ENCODE assay signal across 22 cellular contexts in the genomic region with DNA sequence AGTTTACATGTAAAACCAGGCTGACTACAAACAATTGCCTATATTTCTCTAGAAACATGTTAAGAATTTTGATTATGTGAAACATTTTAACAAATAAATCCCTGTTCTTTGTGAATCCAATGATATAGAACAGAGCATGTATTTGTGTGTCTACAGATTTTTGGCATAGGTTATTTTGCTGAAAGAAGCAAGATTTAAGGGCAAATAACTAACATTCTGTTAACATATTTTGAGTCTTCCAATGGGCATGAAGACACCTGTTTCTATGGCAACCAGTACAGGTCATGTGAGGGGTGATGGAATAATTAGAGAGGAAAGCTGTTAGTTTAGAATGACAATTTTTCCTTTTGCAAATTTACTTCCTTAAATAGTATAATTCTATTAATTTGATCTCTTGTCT. TPM values are rescaled to one million over a fixed set of nuclear protein-coding genes. Genes with fewer than 3 reads are reported as not detected.
DNase-seq lines count a peak whose midpoint lies in the region; ATAC-seq and TF ChIP-seq lines count a peak whose summit lies in the region.
"Had no signal": no experiment of that assay in that cellular context is flagged by ENCODE, and none has a peak within 500 bp of the region (broad histone marks: within the 10 kb centered on the region; RNA-seq: fewer than 3 reads in every experiment).

No MANE protein-coding gene starts in this region.

- peaks cover 0 to 32% of the 10 kb centered on the region in 2 donors for H3K4me1 ChIP-seq in right atrium auricular region
- H3K4me1 ChIP-seq in right cardiac atrium (ENCODE audit: control insufficient read depth, insufficient read depth, low read length), result peaks cover 3% of the 10 kb centered on the region
- H3K4me1 ChIP-seq in fibroblast of lung (ENCODE audit: control insufficient read depth, extremely low read depth, insufficient read depth, low read length), result peaks cover 12% of the 10 kb centered on the region
- H3K4me1 ChIP-seq in spleen, result peaks cover 0 to 20% (median 0%) of the 10 kb centered on the region in 6 donors
- H3K4me1 ChIP-seq: body of pancreas, gastroesophageal sphincter had no signal

- peaks cover 0 to 4% of the 10 kb centered on the region in 2 donors for H3K9me3 ChIP-seq in right atrium auricular region
- no peaks in the 10 kb centered on the region for H3K9me3 ChIP-seq in right cardiac atrium (ENCODE audit: control insufficient read depth, low read length)
- H3K9me3 ChIP-seq in fibroblast of lung (ENCODE audit: control insufficient read depth, insufficient read depth, low read depth, low read length), result no peaks in the 10 kb centered on the region
- H3K9me3 ChIP-seq in spleen, result peaks cover 0 to 4% (median 0%) of the 10 kb centered on the region in 8 donors
- H3K9me3 ChIP-seq: body of pancreas, gastroesophageal sphincter, sigmoid colon, upper lobe of left lung had no signal

- no peaks in the 10 kb centered on the region for H3K27me3 ChIP-seq in right atrium auricular region
- H3K27me3 ChIP-seq in right cardiac atrium (ENCODE audit: control insufficient read depth, insufficient read depth), result no peaks in the 10 kb centered on the region
- H3K27me3 ChIP-seq in fibroblast of lung (ENCODE audit: control insufficient read depth, insufficient read depth, low read length), result no peaks in the 10 kb centered on the region
- no peaks in the 10 kb centered on the region for H3K27me3 ChIP-seq in spleen (replicated peaks in 1 of 7)
- H3K27me3 ChIP-seq: body of pancreas, gastroesophageal sphincter, sigmoid colon, upper lobe of left lung had no signal

- TF ChIP-seq CTCF in right atrium auricular region (IDR thresholded peaks at IDR 0.05) (no peak), fibroblast of lung (conservative IDR thresholded peaks at IDR 0.05 in 1 of 2, IDR thresholded peaks at IDR 0.05 in 1 of 2; ENCODE audit: low read depth in 1 of 2, low read length in 2 of 2) (no peak), spleen (IDR thresholded peaks at IDR 0.05 in 8 of 11, conservative IDR thresholded peaks at IDR 0.05 in 3 of 11) (no peak)

- H3K36me3 ChIP-seq in right atrium auricular region, result no peaks in the 10 kb centered on the region
- H3K36me3 ChIP-seq in fibroblast of lung (ENCODE audit: control insufficient read depth, insufficient read depth, low read length), result no peaks in the 10 kb centered on the region
- H3K36me3 ChIP-seq in spleen, result peaks cover 0 to 4% (median 0%) of the 10 kb centered on the region in 6 donors
- H3K36me3 ChIP-seq: gastroesophageal sphincter, sigmoid colon, upper lobe of left lung had no signal

- H3K4me3 ChIP-seq in right atrium auricular region (no peak overlapping the region), right cardiac atrium (ENCODE audit: low read length) (no peak overlapping the region), fibroblast of lung (replicated peaks in 1 of 4; ENCODE audit: control extremely low read depth in 1 of 4, insufficient read depth in 1 of 4, low read depth in 3 of 4, low read length in 4 of 4) (no peak overlapping the region), spleen (no peak overlapping the region)
- H3K4me3 ChIP-seq: body of pancreas, gastroesophageal sphincter, sigmoid colon, upper lobe of left lung had no signal

- H2AFZ ChIP-seq in fibroblast of lung (ENCODE audit: low read length), result no peak overlapping the region

- no peak for ATAC-seq in right cardiac atrium
- no peak for ATAC-seq in HG02571 (IDR thresholded peaks at IDR 0.05; ENCODE audit: unreplicated experiment)
- ATAC-seq: gastroesophageal sphincter, T-helper 17 cell had no signal

- H3K9ac ChIP-seq in fibroblast of lung (ENCODE audit: insufficient read depth, low read length), result no peak overlapping the region
- H3K9ac ChIP-seq: KMS-11 had no signal

- H3K4me2 ChIP-seq in fibroblast of lung (ENCODE audit: extremely low read depth, insufficient read depth, low read length), result peak overlapping the region; percentile 8
- H3K4me2 ChIP-seq: KMS-11 had no signal

- DNase-seq in right atrium auricular region (ENCODE audit: low spot score) (no peak), right cardiac atrium (no peak), fibroblast of lung (ENCODE audit: low read depth in 2 of 2) (no peak), spleen (no peak), NOMO-1 (lab: John Stamatoyannopoulos, UW; ENCODE audit: unreplicated experiment in 2 of 2) (no peak)
- DNase-seq: activated CD4-positive, alpha-beta T cell treated with anti-CD3 and anti-CD28 coated beads, Interleukin-2, amount 50 U/mL, for 48 hours; activated naive CD4-positive, alpha-beta T cell treated with anti-CD3 and anti-CD28 coated beads, Interleukin-2, amount 10 ng/mL, durations not matched to agents 7 days and 5 days; activated T-cell treated with anti-CD3 and anti-CD28 coated beads, Interleukin-2, amount 50 U/mL, for 1 hour; body of pancreas; CD4-positive, alpha-beta T cell; NCI-H1048; NCI-H2029 treated with DMSO at 0.1 percent for 48 hours; SHP77; sigmoid colon; stimulated activated CD4-positive, alpha-beta T cell treated with anti-CD3 and anti-CD28 coated beads, Interleukin-1b, Interleukin-23, amount 100 ng/mL, for 48 hours; T-helper 17 cell; upper lobe of left lung had no signal

- no peaks in the 10 kb centered on the region for H4K20me1 ChIP-seq in fibroblast of lung (ENCODE audit: control insufficient read depth, extremely low read depth, insufficient read depth, low read length)

- TF ChIP-seq POLR2A in spleen (IDR thresholded peaks at IDR 0.05), result no peak

- intact Hi-C loops in right cardiac atrium (cut with DNase I) (no loop called here), spleen (cut with DNase I; ENCODE audit: low total_unique reads) (no loop called here)

- H3K79me2 ChIP-seq in fibroblast of lung (ENCODE audit: control insufficient read depth, insufficient read depth, low read length), result no peaks in the 10 kb centered on the region

- H3K27ac ChIP-seq in right atrium auricular region (peak overlapping the region; percentile 17 to 59), right cardiac atrium (ENCODE audit: low read length) (no peak overlapping the region), fibroblast of lung (ENCODE audit: insufficient read depth, low read length) (no peak overlapping the region), spleen (peak overlapping the region in 6 of 8 donors; percentile 46 to 81 (median 75))
- H3K27ac ChIP-seq: body of pancreas, epithelial cell of prostate, gastroesophageal sphincter, KMS-11, sigmoid colon had no signal

RNA-seq across cellular contexts. Expression of a gene that starts 8.8 kb away (rescaled TPM):
- total RNA-seq in right atrium auricular region, result 10 to 100 TPM; 12.1 to 25.9 TPM
- total RNA-seq in right cardiac atrium, result 10 to 100 TPM in 2 of 4 donors, 1 to 10 TPM in 2; 9.2 to 13.2 (median 10.2) TPM
- 6.8 TPM for polyA plus RNA-seq in right cardiac atrium
- not detected in 2 replicates for total RNA-seq in fibroblast of lung
- not detected in 2 replicates for polyA plus RNA-seq in fibroblast of lung
- not detected in 2 replicates for polyA plus RNA-seq in fibroblast of lung (2012)
- polyA minus RNA-seq in fibroblast of lung (ENCODE audit: low replicate concordance), result not detected in 2 replicates
- total RNA-seq in spleen, result 10 to 100 TPM; 14.2 to 46.1 (median 21.5) TPM
- 1 to 10 TPM; 2.3 to 8.9 (median 3.9) TPM for polyA plus RNA-seq in spleen
- total RNA-seq: CD4-positive, alpha-beta T cell; Daoy had no signal

RNA-seq across cellular contexts. Expression of a gene that starts 20.5 kb away (rescaled TPM):
- total RNA-seq in right atrium auricular region (under 1 TPM; 0.33 to 0.43 TPM), right cardiac atrium (under 1 TPM; 0.53 to 0.85 (median 0.68) TPM), fibroblast of lung (0.17 TPM in 1 of 2 replicates, not detected in the other), spleen (1 to 10 TPM in 3 of 7 donors, under 1 TPM in 4; 0.32 to 1.6 (median 0.77) TPM)
- polyA plus RNA-seq in right cardiac atrium (1.5 TPM), fibroblast of lung (0.16 TPM in 1 of 2 replicates, not detected in the other), spleen (1 to 10 TPM in 1 of 3 donors, under 1 TPM in 2; 0.57 to 1.5 (median 0.97) TPM)
- polyA plus RNA-seq in fibroblast of lung (2012), result 0.05 and 0.08 TPM in 2 replicates
- polyA minus RNA-seq in fibroblast of lung (ENCODE audit: low replicate concordance), result not detected in 2 replicates
- total RNA-seq: CD4-positive, alpha-beta T cell; T-helper 17 cell had no signal

RNA-seq across cellular contexts. Expression of a gene that starts 31.0 kb away (rescaled TPM):
- total RNA-seq in right atrium auricular region, result 1 to 10 TPM in 1 of 2 donors, under 1 TPM in 1; 0.90 to 1.1 TPM
- 1 to 10 TPM; 1.4 to 2.7 (median 1.5) TPM for total RNA-seq in right cardiac atrium
- 3.8 TPM for polyA plus RNA-seq in right cardiac atrium
- total RNA-seq in fibroblast of lung, result 1.0 and 1.5 TPM in 2 replicates
- polyA plus RNA-seq in fibroblast of lung, result 1.1 TPM in 2 replicates
- 0.68 TPM in 2 replicates for polyA plus RNA-seq in fibroblast of lung (2012)
- not detected in 2 replicates for polyA minus RNA-seq in fibroblast of lung (ENCODE audit: low replicate concordance)
- 1 to 10 TPM in 5 of 7 donors, under 1 TPM in 2; 0.51 to 1.4 (median 1.0) TPM for total RNA-seq in spleen
- polyA plus RNA-seq in spleen, result 1 to 10 TPM in 2 of 3 donors, under 1 TPM in 1; 0.96 to 2.2 (median 1.6) TPM

RNA-seq across cellular contexts. Expression of a gene that starts 31.2 kb away (rescaled TPM):
- total RNA-seq in right atrium auricular region, result 10 to 100 TPM; 19.9 to 21.9 TPM
- total RNA-seq in right cardiac atrium, result 10 to 100 TPM; 51.9 to 63.7 (median 54.1) TPM
- 19.3 TPM for polyA plus RNA-seq in right cardiac atrium
- total RNA-seq in fibroblast of lung, result 8.0 and 10.6 TPM in 2 replicates
- 17.5 and 27.4 TPM in 2 replicates for polyA plus RNA-seq in fibroblast of lung
- 31.4 and 34.6 TPM in 2 replicates for polyA plus RNA-seq in fibroblast of lung (2012)
- polyA minus RNA-seq in fibroblast of lung (ENCODE audit: low replicate concordance), result 11.8 and 19.6 TPM in 2 replicates
- total RNA-seq in spleen, result 10 to 100 TPM; 22.0 to 61.4 (median 49.2) TPM
- 10 to 100 TPM; 16.0 to 18.8 (median 17.1) TPM for polyA plus RNA-seq in spleen

RNA-seq across cellular contexts. Expression of a gene that starts 51.2 kb away (rescaled TPM):
- total RNA-seq in right atrium auricular region, result 100 to 1,000 TPM; 287 to 454 TPM
- total RNA-seq in right cardiac atrium, result 1,000 to 10,000 TPM in 3 of 4 donors, 100 to 1,000 TPM in 1; 660 to 1,578 (median 1,064) TPM
- 841 TPM for polyA plus RNA-seq in right cardiac atrium
- total RNA-seq in fibroblast of lung, result 2.0 and 38.0 TPM in 2 replicates
- polyA plus RNA-seq in fibroblast of lung, result 9.5 and 15.9 TPM in 2 replicates
- 10.6 and 21.1 TPM in 2 replicates for polyA plus RNA-seq in fibroblast of lung (2012)
- polyA minus RNA-seq in fibroblast of lung (ENCODE audit: low replicate concordance), result 0.41 and 2.9 TPM in 2 replicates
- total RNA-seq in spleen, result 10 to 100 TPM; 29.4 to 96.6 (median 43.5) TPM
- 100 to 1,000 TPM in 2 of 3 donors, 10 to 100 TPM in 1; 56.4 to 292 (median 110) TPM for polyA plus RNA-seq in spleen

Comparison
In these comparisons a context has a peak if more than half of its experiments do, and no peak if none do; other contexts are left out.
1. H3K27ac ChIP-seq: peak in right atrium auricular region (2 of 2) and spleen (6 of 8); none in right cardiac atrium (single experiment) and fibroblast of lung (single experiment).
2. RNA of a gene that starts 8.8 kb away (total RNA-seq): 12.1 to 25.9 TPM in right atrium auricular region, 14.2 to 46.1 TPM in spleen and 9.2 to 13.2 TPM in right cardiac atrium; not detected in fibroblast of lung; every median in the first group is over 10 times any median in the second.